In genomic region chr19:17333611-17334413, GRCh38 we compare ENCODE assay signal across 1 cellular context.
A peak's percentile ranks its signal among the peaks of the same experiment; 100 is the strongest.
TF ChIP-seq lines count a peak whose summit lies in the region.

No MANE protein-coding gene starts in this region.

TF ChIP-seq in HepG2, 621 proteins besides CTCF, POLR2A, EP300 and RAD21 (continued from another document and continues in another):
- no peak for TF ChIP-seq THAP8 (CRISPR knock-in tag; IDR thresholded peaks at IDR 0.05; ENCODE audit: borderline replicate concordance)
- no peak for TF ChIP-seq ARID3A (IDR thresholded peaks at IDR 0.05; ENCODE audit: low read depth, low read length)
- TF ChIP-seq HMG20B (CRISPR knock-in tag; conservative IDR thresholded peaks at IDR 0.05) = no peak
- no peak for TF ChIP-seq ZSCAN31 (CRISPR knock-in tag; IDR thresholded peaks at IDR 0.05; ENCODE audit: low read depth)
- TF ChIP-seq HHEX (CRISPR knock-in tag; IDR thresholded peaks at IDR 0.05) = no peak
- TF ChIP-seq ZNF709 (CRISPR knock-in tag; IDR thresholded peaks at IDR 0.05) = no peak
- no peak for TF ChIP-seq BRCA1 (CRISPR knock-in tag; IDR thresholded peaks at IDR 0.05)
- no peak for TF ChIP-seq TIGD3 (CRISPR knock-in tag; IDR thresholded peaks at IDR 0.05; ENCODE audit: borderline replicate concordance)
- no peak for TF ChIP-seq LBX2 (CRISPR knock-in tag; IDR thresholded peaks at IDR 0.05; ENCODE audit: borderline replicate concordance)
- no peak for TF ChIP-seq TCF12 (IDR thresholded peaks at IDR 0.05)
- TF ChIP-seq TCF12 (CRISPR knock-in tag; IDR thresholded peaks at IDR 0.05) = no peak
- TF ChIP-seq RNF219 (CRISPR knock-in tag; IDR thresholded peaks at IDR 0.05) = no peak
- TF ChIP-seq ZNF225 (CRISPR knock-in tag; IDR thresholded peaks at IDR 0.05) = no peak
- TF ChIP-seq MXD3 (CRISPR knock-in tag; IDR thresholded peaks at IDR 0.05) = peak; percentile 5; the same call in 1 of the 2 replicates
- no peak for TF ChIP-seq ZNF230 (CRISPR knock-in tag; IDR thresholded peaks at IDR 0.05)
- no peak for TF ChIP-seq DZIP1 (CRISPR knock-in tag; IDR thresholded peaks at IDR 0.05)
- TF ChIP-seq CREB3 (CRISPR knock-in tag; IDR thresholded peaks at IDR 0.05) = 0 out of 2 replicates have a peak, but pooled peaks have one; percentile 60
- no peak for TF ChIP-seq RBM22 (optimal IDR thresholded peaks at IDR 0.05; ENCODE audit: low read length)
- TF ChIP-seq FOXJ3 (CRISPR knock-in tag; IDR thresholded peaks at IDR 0.05; ENCODE audit: borderline replicate concordance) = no peak
- peak; percentile 91 for TF ChIP-seq KDM1A (CRISPR knock-in tag; IDR thresholded peaks at IDR 0.05)
- peak; percentile 58; the same call in 1 of the 2 replicates for TF ChIP-seq ZNF281 (CRISPR knock-in tag; IDR thresholded peaks at IDR 0.05; ENCODE audit: borderline replicate concordance)
- TF ChIP-seq GFI1 (CRISPR knock-in tag; IDR thresholded peaks at IDR 0.05; ENCODE audit: borderline replicate concordance) = no peak
- no peak for TF ChIP-seq ZBTB44 (CRISPR knock-in tag; IDR thresholded peaks at IDR 0.05)
- TF ChIP-seq GLMP (CRISPR knock-in tag; IDR thresholded peaks at IDR 0.05; ENCODE audit: borderline replicate concordance) = no peak
- TF ChIP-seq AHR (CRISPR knock-in tag; IDR thresholded peaks at IDR 0.05) = 0 out of 2 replicates have a peak, but pooled peaks have one; percentile 19
- TF ChIP-seq ZFP62 (CRISPR knock-in tag; IDR thresholded peaks at IDR 0.05) = no peak
- 0 out of 2 replicates have a peak, but pooled peaks have one; percentile 33 for TF ChIP-seq GATAD2A (CRISPR knock-in tag; IDR thresholded peaks at IDR 0.05)
- TF ChIP-seq ZNF775 (CRISPR knock-in tag; IDR thresholded peaks at IDR 0.05; ENCODE audit: borderline replicate concordance) = no peak
- TF ChIP-seq KMT2A (CRISPR knock-in tag; IDR thresholded peaks at IDR 0.05) = no peak
- no peak for TF ChIP-seq ZNF234 (CRISPR knock-in tag; conservative IDR thresholded peaks at IDR 0.05)
- no peak for TF ChIP-seq HOXD1 (CRISPR knock-in tag; IDR thresholded peaks at IDR 0.05)
- 0 out of 2 replicates have a peak, but pooled peaks have one; percentile 8 for TF ChIP-seq ZNF563 (CRISPR knock-in tag; IDR thresholded peaks at IDR 0.05)
- no peak for TF ChIP-seq NFATC3 (CRISPR knock-in tag; IDR thresholded peaks at IDR 0.05)
- no peak for TF ChIP-seq ZNF549 (CRISPR knock-in tag; IDR thresholded peaks at IDR 0.05)
- TF ChIP-seq IRX3 (CRISPR knock-in tag; IDR thresholded peaks at IDR 0.05; ENCODE audit: borderline replicate concordance, low read depth) = no peak
- no peak for TF ChIP-seq FOXP1 (IDR thresholded peaks at IDR 0.05)
- TF ChIP-seq FOXP1 (CRISPR knock-in tag; IDR thresholded peaks at IDR 0.05) = no peak
- TF ChIP-seq HIC2 (CRISPR knock-in tag; IDR thresholded peaks at IDR 0.05; ENCODE audit: low read depth) = no peak
- TF ChIP-seq ZBTB7A (CRISPR knock-in tag; IDR thresholded peaks at IDR 0.05) = no peak
- no peak for TF ChIP-seq TP53 (CRISPR knock-in tag; conservative IDR thresholded peaks at IDR 0.05)
- no peak for TF ChIP-seq CERS6 (CRISPR knock-in tag; IDR thresholded peaks at IDR 0.05)
- TF ChIP-seq TMF1 (CRISPR knock-in tag; IDR thresholded peaks at IDR 0.05; ENCODE audit: low read depth) = no peak
- no peak for TF ChIP-seq MEIS2 (CRISPR knock-in tag; IDR thresholded peaks at IDR 0.05)
- TF ChIP-seq ZNF430 (CRISPR knock-in tag; IDR thresholded peaks at IDR 0.05) = no peak
